ENCODE assay signal across 15 cellular contexts in the genomic region with DNA sequence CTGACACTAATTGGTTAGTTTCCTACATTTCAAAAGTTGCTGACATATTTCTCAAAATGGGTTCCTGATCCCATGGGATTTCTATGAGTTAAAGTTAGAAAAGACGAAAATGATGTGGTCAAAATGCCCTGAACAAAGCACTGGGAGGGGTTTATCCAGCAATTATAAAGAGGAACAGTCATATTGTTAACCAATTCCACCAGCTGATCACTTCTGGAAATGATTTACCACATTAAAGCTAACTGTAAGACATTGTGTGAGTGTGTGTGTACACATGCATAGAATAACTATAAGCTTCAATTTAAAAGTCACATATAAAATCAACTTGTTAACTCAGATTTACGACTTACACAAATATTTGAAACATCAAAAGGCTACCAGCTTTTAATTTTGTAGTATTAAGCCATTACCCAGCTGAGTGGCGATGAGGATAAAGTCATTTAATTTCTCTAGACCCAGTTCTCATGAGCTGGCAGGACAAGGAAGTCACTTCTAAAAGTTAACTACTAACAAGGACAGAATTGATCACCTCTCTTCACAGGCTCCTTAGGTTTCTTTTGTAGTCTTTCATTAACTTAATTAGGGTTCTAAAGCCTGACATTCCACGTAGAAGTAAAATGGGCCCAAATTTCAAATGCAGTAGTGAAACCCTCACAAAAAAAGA. TPM values are rescaled to one million over a fixed set of nuclear protein-coding genes. Genes with fewer than 3 reads are reported as not detected.
A peak's percentile ranks its signal among the peaks of the same experiment; 100 is the strongest.
DNase-seq lines count a peak whose midpoint lies in the region; ATAC-seq, FAIRE-seq and TF ChIP-seq lines count a peak whose summit lies in the region.
"Had no signal": no experiment of that assay in that cellular context is flagged by ENCODE, and none has a peak within 500 bp of the region (broad histone marks: within the 10 kb centered on the region; RNA-seq: fewer than 3 reads in every experiment).

No MANE protein-coding gene starts in this region.

- H3K27ac ChIP-seq in vagina: no peak overlapping the region
- no peak overlapping the region for H3K27ac ChIP-seq in tibial nerve
- H3K27ac ChIP-seq: cardiac muscle cell, ovary, WERI-Rb-1 had no signal

- no peaks in the 10 kb centered on the region for H3K9me3 ChIP-seq in T-helper 17 cell (ENCODE audit: control insufficient read depth, low read length, poor library complexity, severe bottlenecking)
- H3K9me3 ChIP-seq in vagina: no peaks in the 10 kb centered on the region
- H3K9me3 ChIP-seq in tibial nerve: no peaks in the 10 kb centered on the region
- H3K9me3 ChIP-seq: ovary had no signal

- no peaks in the 10 kb centered on the region for H3K27me3 Mint-ChIP-seq in T-helper 17 cell
- H3K27me3 Mint-ChIP-seq: CD4-positive, CD25-positive, alpha-beta regulatory T cell had no signal

- intact Hi-C loops in vagina (cut with DNase I): no loop called here

- TF ChIP-seq POLR2A in vagina (IDR thresholded peaks at IDR 0.05) (no peak), tibial nerve (IDR thresholded peaks at IDR 0.05) (no peak)

- no peak for FAIRE-seq in D721Med (lab: Jason Lieb, UNC)

- H3K27me3 ChIP-seq in vagina (no peaks in the 10 kb centered on the region), tibial nerve (no peaks in the 10 kb centered on the region)
- H3K27me3 ChIP-seq: cardiac muscle cell, ovary had no signal

- TF ChIP-seq EP300 in tibial nerve (IDR thresholded peaks at IDR 0.05): no peak

- 71 to 73% methylated on average over 4 of the region's 4 CpGs for WGBS in tibial nerve, 2 donors

- DNase-seq in CD1c-positive myeloid dendritic cell (ENCODE audit: extremely low spot score) (peak; percentile 40), T-helper 17 cell (no peak), left kidney (ENCODE audit: low read depth, low spot score) (peak; percentile 62), vagina (ENCODE audit: extremely low spot score in 2 of 2) (no peak), tibial nerve (ENCODE audit: low spot score in 2 of 2) (no peak), DMS114 treated with DMSO at 0.1 percent for 48 hours (lab: John Stamatoyannopoulos, UW; ENCODE audit: unreplicated experiment) (no peak), D721Med (ENCODE audit: insufficient read length, low spot score) (no peak)
- DNase-seq: CD4-positive, CD25-positive, alpha-beta regulatory T cell; NCI-H2171; ovary; stimulated activated CD4-positive, alpha-beta T cell treated with anti-CD3 and anti-CD28 coated beads, Interleukin-4, amount 100 ng/mL, for 24 hours; WERI-Rb-1 had no signal

- peak overlapping the region; percentile 32 for H3K27ac Mint-ChIP-seq in T-helper 17 cell
- H3K27ac Mint-ChIP-seq: activated T-helper 2 cell treated with anti-CD3 and anti-CD28 coated beads, Interferon-gamma antibody, Interleukin-2, Interleukin-4, amounts not matched to agents 10 μg/mL and 5 μg/mL and 100 μg/mL, durations not matched to agents 14 hours and 24 hours and 36 hours; CD4-positive, CD25-positive, alpha-beta regulatory T cell had no signal

- H3K4me3 ChIP-seq in vagina (no peak overlapping the region), tibial nerve (no peak overlapping the region)
- H3K4me3 ChIP-seq: cardiac muscle cell, ovary had no signal

- peak overlapping the region; percentile 12 for H3K4me3 Mint-ChIP-seq in T-helper 17 cell
- H3K4me3 Mint-ChIP-seq: CD4-positive, CD25-positive, alpha-beta regulatory T cell had no signal

- H3K36me3 ChIP-seq in vagina (peaks cover 0 to 13% of the 10 kb centered on the region in 2 donors), tibial nerve (peaks cover 0 to 16% (median 0%) of the 10 kb centered on the region in 3 donors)
- H3K36me3 ChIP-seq: cardiac muscle cell, ovary, WERI-Rb-1 had no signal

- ATAC-seq in HG02678 (IDR thresholded peaks at IDR 0.05; ENCODE audit: unreplicated experiment) (peak; percentile 22), T-helper 17 cell (no peak)

- peaks cover 38% of the 10 kb centered on the region for H3K4me1 Mint-ChIP-seq in T-helper 17 cell

- peaks cover 42% of the 10 kb centered on the region for H3K4me1 ChIP-seq in vagina
- H3K4me1 ChIP-seq in tibial nerve: peaks cover 0 to 37% (median 13%) of the 10 kb centered on the region in 4 donors

- peaks cover 7% of the 10 kb centered on the region for H3K36me3 Mint-ChIP-seq in T-helper 17 cell (ENCODE audit: low read depth)

- TF ChIP-seq CTCF in vagina (IDR thresholded peaks at IDR 0.05) (no peak), tibial nerve (IDR thresholded peaks at IDR 0.05) (no peak), D721Med (IDR thresholded peaks at IDR 0.05; ENCODE audit: insufficient read depth, missing control alignments) (no peak)

RNA-seq across cellular contexts. Expression of gene MAN1A1, which starts 40.4 kb away (rescaled TPM):
- 10 to 100 TPM; 14.2 to 19.6 TPM for total RNA-seq in T-helper 17 cell
- total RNA-seq in vagina: 71.2 TPM
- 100 to 1,000 TPM; 118 to 287 (median 154) TPM for total RNA-seq in tibial nerve

Comparison
In these comparisons a context has a peak if more than half of its experiments do, and no peak if none do; other contexts are left out.
1. DNase-seq: peak in CD1c-positive myeloid dendritic cell (single experiment) and left kidney (single experiment); none in T-helper 17 cell (0 of 3), vagina (0 of 2), tibial nerve (0 of 2), DMS114 treated with DMSO at 0.1 percent for 48 hours (single experiment) and D721Med (single experiment).